In genomic region chr22:42688241-42688913, GRCh38 we compare ENCODE assay signal across 8 cellular contexts. TPM values are rescaled to one million over a fixed set of nuclear protein-coding genes. Genes with fewer than 3 reads are reported as not detected.
DNase-seq lines count a peak whose midpoint lies in the region; ATAC-seq and TF ChIP-seq lines count a peak whose summit lies in the region.

No MANE protein-coding gene starts in this region.

- peaks cover 14% of the 10 kb centered on the region; the same call in 1 of the 2 replicates for H3K79me2 ChIP-seq in OCI-LY7 (ENCODE audit: insufficient read depth, low read depth, low read length)

- no peak overlapping the region for H3K4me2 ChIP-seq in OCI-LY7 (ENCODE audit: low read length)

- peak overlapping the region; percentile 93 for H3K27ac Mint-ChIP-seq in chondrocyte (ENCODE audit: unreplicated experiment)
- H3K27ac Mint-ChIP-seq in activated CD4-positive, alpha-beta T cell treated with anti-CD3 and anti-CD28 coated beads, Interleukin-2, amount 10 ng/mL, durations not matched to agents 7 days and 5 days = no peak overlapping the region

- ATAC-seq in left lobe of liver (peak; percentile 88), thoracic aorta (ENCODE audit: insufficient number of reproducible peaks, low FRiP score, low read depth) (peak; percentile 94), HG03432 (IDR thresholded peaks at IDR 0.05; ENCODE audit: unreplicated experiment) (no peak)

- no peaks in the 10 kb centered on the region for H3K9me2 ChIP-seq in OCI-LY7 (ENCODE audit: insufficient read depth, low read length)

- H3K4me1 Mint-ChIP-seq in chondrocyte (ENCODE audit: low read depth) = peaks cover 50% of the 10 kb centered on the region
- no peaks in the 10 kb centered on the region for H3K4me1 Mint-ChIP-seq in activated CD4-positive, alpha-beta T cell treated with anti-CD3 and anti-CD28 coated beads, Interleukin-2, amount 10 ng/mL, durations not matched to agents 7 days and 5 days

- H3K36me3 ChIP-seq in thoracic aorta (peaks cover 5% of the 10 kb centered on the region), OCI-LY7 (ENCODE audit: insufficient read depth, low read length) (peaks cover 53% of the 10 kb centered on the region)

- H3K27me3 Mint-ChIP-seq in chondrocyte (ENCODE audit: low read depth) = no peaks in the 10 kb centered on the region
- no peaks in the 10 kb centered on the region for H3K27me3 Mint-ChIP-seq in activated CD4-positive, alpha-beta T cell treated with anti-CD3 and anti-CD28 coated beads, Interleukin-2, amount 10 ng/mL, durations not matched to agents 7 days and 5 days

- H3K4me3 ChIP-seq in thoracic aorta = peak overlapping the region; percentile 44
- no peak overlapping the region for H3K4me3 ChIP-seq in OCI-LY7 (ENCODE audit: low read depth, low read length, poor library complexity, severe bottlenecking)

- intact Hi-C loops in OCI-LY7 (cut with micrococcal nuclease; ENCODE audit: unreplicated experiment) = no loop called here

- H3K9me3 ChIP-seq in thoracic aorta = no peaks in the 10 kb centered on the region
- H3K9me3 ChIP-seq in OCI-LY7 (ENCODE audit: low read length) = no peaks in the 10 kb centered on the region

- H3K9me3 Mint-ChIP-seq in chondrocyte (ENCODE audit: low read depth) = no peaks in the 10 kb centered on the region
- no peaks in the 10 kb centered on the region for H3K9me3 Mint-ChIP-seq in activated CD4-positive, alpha-beta T cell treated with anti-CD3 and anti-CD28 coated beads, Interleukin-2, amount 10 ng/mL, durations not matched to agents 7 days and 5 days

- H4K20me1 ChIP-seq in OCI-LY7 (ENCODE audit: insufficient read depth, low read length) = no peaks in the 10 kb centered on the region

- H3K27ac ChIP-seq in thoracic aorta (peak overlapping the region; percentile 93 to 97), OCI-LY7 (ENCODE audit: low read depth, low read length, poor library complexity, severe bottlenecking) (no peak overlapping the region)

- DNase-seq in Daoy (ENCODE audit: low read depth) (peak; percentile 86), NCI-H2227 treated with DMSO at 0.1 percent for 48 hours (lab: John Stamatoyannopoulos, UW) (peak; percentile 13), chondrocyte (ENCODE audit: low spot score) (no peak), left lobe of liver (ENCODE audit: low spot score) (peak; percentile 82), thoracic aorta (ENCODE audit: low spot score) (peak; percentile 79), OCI-LY7 (ENCODE audit: low spot score) (no peak)
- DNase-seq in activated CD4-positive, alpha-beta T cell treated with anti-CD3 and anti-CD28 coated beads, Interleukin-2, amount 10 ng/mL, durations not matched to agents 7 days and 5 days = no peak

- peak overlapping the region; percentile 33 for H3K4me3 Mint-ChIP-seq in chondrocyte (ENCODE audit: unreplicated experiment)
- H3K4me3 Mint-ChIP-seq in activated CD4-positive, alpha-beta T cell treated with anti-CD3 and anti-CD28 coated beads, Interleukin-2, amount 10 ng/mL, durations not matched to agents 7 days and 5 days = no peak overlapping the region

- H3K4me1 ChIP-seq in thoracic aorta (ENCODE audit: control insufficient read depth in 1 of 2, low read depth in 2 of 2) (peaks cover 43 to 77% of the 10 kb centered on the region in 2 donors), OCI-LY7 (ENCODE audit: insufficient read depth, low read length, poor library complexity, severe bottlenecking) (peaks cover 36% of the 10 kb centered on the region)

- CTCF ChIA-PET in activated CD4-positive, alpha-beta T cell treated with anti-CD3 and anti-CD28 coated beads, Interleukin-2, amount 10 ng/mL, durations not matched to agents 7 days and 5 days (lab: Charles Lee) = no interaction called here
- CTCF ChIA-PET in OCI-LY7 (lab: Charles Lee; ENCODE audit: unreplicated experiment) = no interaction called here

- TF ChIP-seq CTCF in chondrocyte (IDR thresholded peaks at IDR 0.05) (no peak), thoracic aorta (IDR thresholded peaks at IDR 0.05) (no peak), OCI-LY7 (conservative IDR thresholded peaks at IDR 0.05; ENCODE audit: low read length) (no peak)

- peaks cover 2% of the 10 kb centered on the region for H3K36me3 Mint-ChIP-seq in chondrocyte (ENCODE audit: low read depth)
- no peaks in the 10 kb centered on the region for H3K36me3 Mint-ChIP-seq in activated CD4-positive, alpha-beta T cell treated with anti-CD3 and anti-CD28 coated beads, Interleukin-2, amount 10 ng/mL, durations not matched to agents 7 days and 5 days (ENCODE audit: low read depth)

- no TSS peak for BruUV-seq in OCI-LY7 (replicated peaks; lab: Mats Ljungman, UMichigan)

- POLR2A ChIA-PET in activated CD4-positive, alpha-beta T cell treated with anti-CD3 and anti-CD28 coated beads, Interleukin-2, amount 10 ng/mL, durations not matched to agents 7 days and 5 days (lab: Charles Lee) = no interaction called here
- POLR2A ChIA-PET in OCI-LY7 (lab: Charles Lee) = no interaction called here

- H3K27me3 ChIP-seq in thoracic aorta (replicated peaks; ENCODE audit: insufficient read depth) = no peaks in the 10 kb centered on the region

- H2AFZ ChIP-seq in OCI-LY7 (ENCODE audit: low read length) = no peak overlapping the region

RNA-seq across cellular contexts. Expression of gene A4GALT, which starts 32.3 kb away (rescaled TPM):
- total RNA-seq in Daoy (2014; rRNA removed; shearing (Covaris generic)) = 3.5 and 5.6 TPM in 2 replicates
- 5.2 to 23.8 TPM (median 22.0 TPM) in 3 replicates for total RNA-seq in chondrocyte
- total RNA-seq in left lobe of liver = 1.0 TPM
- 10 to 100 TPM; 68.4 to 77.3 TPM for total RNA-seq in thoracic aorta
- total RNA-seq in activated CD4-positive, alpha-beta T cell treated with anti-CD3 and anti-CD28 coated beads, Interleukin-2, amount 10 ng/mL, durations not matched to agents 7 days and 5 days = under 1 TPM; 0.29 to 0.35 TPM
- 48.9 and 61.5 TPM in 2 replicates for total RNA-seq in OCI-LY7 (2014; rRNA removed; shearing (Covaris generic))
- 40.5 and 56.0 TPM in 2 replicates for total RNA-seq in OCI-LY7 (2022)

RNA-seq across cellular contexts. Expression of gene CYB5R3, which starts 39.2 kb away (rescaled TPM):
- total RNA-seq in Daoy (2014; rRNA removed; shearing (Covaris generic)) = 34.8 and 41.4 TPM in 2 replicates
- 279 to 383 TPM (median 382 TPM) in 3 replicates for total RNA-seq in chondrocyte
- 147 TPM for total RNA-seq in left lobe of liver
- total RNA-seq in thoracic aorta = 100 to 1,000 TPM; 209 to 606 TPM
- 10 to 100 TPM; 84.3 to 91.9 TPM for total RNA-seq in activated CD4-positive, alpha-beta T cell treated with anti-CD3 and anti-CD28 coated beads, Interleukin-2, amount 10 ng/mL, durations not matched to agents 7 days and 5 days
- total RNA-seq in OCI-LY7 (2014; rRNA removed; shearing (Covaris generic)) = 28.5 and 38.0 TPM in 2 replicates
- 68.9 and 74.7 TPM in 2 replicates for total RNA-seq in OCI-LY7 (2022)

RNA-seq across cellular contexts. Expression of gene ATP5MGL, which starts 48.0 kb away (rescaled TPM):
- total RNA-seq in Daoy (2014; rRNA removed; shearing (Covaris generic)) = not detected in 2 replicates
- total RNA-seq in chondrocyte (0.85 to 1.8 TPM in 2 of 3 replicates, not detected in the other), left lobe of liver (0.75 TPM), thoracic aorta (not detected), OCI-LY7 (2022) (1.1 and 1.8 TPM in 2 replicates)
- under 1 TPM; 0.45 to 0.71 TPM for total RNA-seq in activated CD4-positive, alpha-beta T cell treated with anti-CD3 and anti-CD28 coated beads, Interleukin-2, amount 10 ng/mL, durations not matched to agents 7 days and 5 days
- 0.92 and 0.93 TPM in 2 replicates for total RNA-seq in OCI-LY7 (2014; rRNA removed; shearing (Covaris generic))

Comparison
In these comparisons a context has a peak if more than half of its experiments do, and no peak if none do; other contexts are left out.
1. DNase-seq: peak in Daoy (single experiment), NCI-H2227 treated with DMSO at 0.1 percent for 48 hours (single experiment), left lobe of liver (single experiment) and thoracic aorta (single experiment); none in chondrocyte (single experiment), activated CD4-positive, alpha-beta T cell treated with anti-CD3 and anti-CD28 coated beads, Interleukin-2, amount 10 ng/mL, durations not matched to agents 7 days and 5 days (single experiment) and OCI-LY7 (single experiment).